In the genomic region with DNA sequence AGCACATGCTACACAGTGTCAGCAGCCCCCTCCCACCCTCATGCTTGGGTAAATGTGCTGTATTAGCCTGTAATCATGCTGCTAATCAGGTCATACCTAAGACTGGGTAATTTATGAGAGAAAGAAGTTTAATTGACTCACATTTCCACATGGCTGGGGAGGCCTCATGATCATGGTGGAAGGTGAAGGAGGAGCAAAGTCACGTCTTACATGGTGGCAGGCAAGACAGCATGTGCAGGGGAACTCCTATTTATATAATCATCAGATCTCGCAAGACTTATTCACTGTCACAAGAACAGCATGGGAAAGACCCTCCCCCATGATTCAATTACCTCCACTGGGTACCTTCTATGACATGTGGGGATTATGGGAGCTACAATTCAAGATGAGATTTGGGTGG, we compare ENCODE assay signal across 1 cellular context. TPM values are rescaled to one million over a fixed set of nuclear protein-coding genes. Genes with fewer than 3 reads are reported as not detected.
"Had no signal": no experiment of that assay in that cellular context is flagged by ENCODE, and none has a peak within 500 bp of the region (broad histone marks: within the 10 kb centered on the region; RNA-seq: fewer than 3 reads in every experiment).

No MANE protein-coding gene starts in this region.

RNA-seq across cellular contexts. Expression of a gene that starts 44.0 kb away (rescaled TPM):
- total RNA-seq: upper lobe of right lung had no signal
